In genomic region chr4:113263274-113263673, GRCh38 we compare ENCODE assay signal across 25 cellular contexts.
"Had no signal": no experiment of that assay in that cellular context is flagged by ENCODE, and none has a peak within 500 bp of the region (broad histone marks: within the 10 kb centered on the region; RNA-seq: fewer than 3 reads in every experiment).

No MANE protein-coding gene starts in this region.

- H3K4me1 ChIP-seq: colonic mucosa, esophagus muscularis mucosa, gastrocnemius medialis, heart right ventricle, left lung, lower lobe of right lung had no signal

- H3K9me3 ChIP-seq: colonic mucosa, esophagus muscularis mucosa, gastrocnemius medialis, left lung, lower lobe of right lung, mucosa of descending colon had no signal

- H3K9me3 Mint-ChIP-seq: dendritic cell treated with granulocyte-macrophage colony-stimulating factor and Interleukin-4, amounts not matched to agents 40 ng/mL and 50 ng/mL, for 4 days had no signal

- H3K4me3 ChIP-seq: colonic mucosa, esophagus muscularis mucosa, gastrocnemius medialis, heart right ventricle, left lung, lower lobe of right lung, mucosa of descending colon had no signal

- H3K27ac ChIP-seq: colonic mucosa, esophagus muscularis mucosa, gastrocnemius medialis, heart right ventricle, left lung, lower lobe of right lung had no signal

- H3K4me1 Mint-ChIP-seq: naive thymus-derived CD4-positive, alpha-beta T cell had no signal

- H3K4me3 Mint-ChIP-seq: dendritic cell treated with granulocyte-macrophage colony-stimulating factor and Interleukin-4, amounts not matched to agents 40 ng/mL and 50 ng/mL, for 4 days; effector memory CD8-positive, alpha-beta T cell; endodermal cell; mesothelial cell of epicardium; naive thymus-derived CD4-positive, alpha-beta T cell had no signal

- H3K27me3 Mint-ChIP-seq: dendritic cell treated with granulocyte-macrophage colony-stimulating factor and Interleukin-4, amounts not matched to agents 40 ng/mL and 50 ng/mL, for 4 days; effector memory CD8-positive, alpha-beta T cell had no signal

- DNase-seq: colonic mucosa; cortex of kidney; effector CD8-positive, alpha-beta T cell; effector memory CD8-positive, alpha-beta T cell; endodermal cell; foreskin fibroblast; foreskin melanocyte; gastrocnemius medialis; glutamatergic neuron; head of caudate nucleus; heart right ventricle; hippocampal formation; left cardiac atrium; left lung; left ventricle myocardium superior; lower lobe of right lung; mesenchymal stem cell; mucosa of descending colon; naive thymus-derived CD4-positive, alpha-beta T cell had no signal

- H3K36me3 Mint-ChIP-seq: mesothelial cell of epicardium; naive thymus-derived CD4-positive, alpha-beta T cell had no signal

- ATAC-seq: effector memory CD8-positive, alpha-beta T cell; gastrocnemius medialis; heart right ventricle; left cardiac atrium; left lung; left ventricle myocardium superior; lower lobe of right lung; mucosa of descending colon; naive thymus-derived CD4-positive, alpha-beta T cell had no signal

- H3K27ac Mint-ChIP-seq: dendritic cell treated with granulocyte-macrophage colony-stimulating factor and Interleukin-4, amounts not matched to agents 40 ng/mL and 50 ng/mL, for 4 days; effector memory CD8-positive, alpha-beta T cell; endodermal cell; mesothelial cell of epicardium; naive thymus-derived CD4-positive, alpha-beta T cell had no signal

- H3K27me3 ChIP-seq: colonic mucosa, esophagus muscularis mucosa, gastrocnemius medialis, heart right ventricle, left lung had no signal

- FAIRE-seq: endothelial cell of umbilical vein, islet of Langerhans, keratinocyte had no signal

- H3K36me3 ChIP-seq: colonic mucosa, left lung, lower lobe of right lung had no signal
